In genomic region chr10:114472874-114473248, GRCh38 we compare ENCODE assay signal across 1 cellular context.
TF ChIP-seq lines count a peak whose summit lies in the region.

No MANE protein-coding gene starts in this region.

TF ChIP-seq in SK-N-SH, 30 proteins besides CTCF, POLR2A, EP300 and RAD21 (continued from another document):
- TF ChIP-seq POLR2AphosphoS5 (IDR thresholded peaks at IDR 0.05; ENCODE audit: low read depth, low read length) (no peak), MXI1 (IDR thresholded peaks at IDR 0.05; ENCODE audit: low read depth, low read length) (no peak), FOSL2 (IDR thresholded peaks at IDR 0.05; ENCODE audit: borderline replicate concordance, low read depth) (no peak), USF1 (IDR thresholded peaks at IDR 0.05; ENCODE audit: borderline replicate concordance, low read depth) (no peak), USF2 (IDR thresholded peaks at IDR 0.05; ENCODE audit: borderline replicate concordance, low read depth, low read length) (no peak), YY1 (IDR thresholded peaks at IDR 0.05; ENCODE audit: low read depth) (no peak), MAX (IDR thresholded peaks at IDR 0.05; ENCODE audit: low read depth) (no peak), RCOR1 (IDR thresholded peaks at IDR 0.05; ENCODE audit: low read length) (no peak), TAF1 (IDR thresholded peaks at IDR 0.05; ENCODE audit: borderline replicate concordance, low read depth, low read length) (no peak), NRF1 (IDR thresholded peaks at IDR 0.05; ENCODE audit: low read depth, low read length) (no peak), GATA2 (CRISPR knock-in tag; IDR thresholded peaks at IDR 0.05) (no peak), RXRA (IDR thresholded peaks at IDR 0.05; ENCODE audit: borderline replicate concordance, low read depth) (no peak)
